In the genomic region with DNA sequence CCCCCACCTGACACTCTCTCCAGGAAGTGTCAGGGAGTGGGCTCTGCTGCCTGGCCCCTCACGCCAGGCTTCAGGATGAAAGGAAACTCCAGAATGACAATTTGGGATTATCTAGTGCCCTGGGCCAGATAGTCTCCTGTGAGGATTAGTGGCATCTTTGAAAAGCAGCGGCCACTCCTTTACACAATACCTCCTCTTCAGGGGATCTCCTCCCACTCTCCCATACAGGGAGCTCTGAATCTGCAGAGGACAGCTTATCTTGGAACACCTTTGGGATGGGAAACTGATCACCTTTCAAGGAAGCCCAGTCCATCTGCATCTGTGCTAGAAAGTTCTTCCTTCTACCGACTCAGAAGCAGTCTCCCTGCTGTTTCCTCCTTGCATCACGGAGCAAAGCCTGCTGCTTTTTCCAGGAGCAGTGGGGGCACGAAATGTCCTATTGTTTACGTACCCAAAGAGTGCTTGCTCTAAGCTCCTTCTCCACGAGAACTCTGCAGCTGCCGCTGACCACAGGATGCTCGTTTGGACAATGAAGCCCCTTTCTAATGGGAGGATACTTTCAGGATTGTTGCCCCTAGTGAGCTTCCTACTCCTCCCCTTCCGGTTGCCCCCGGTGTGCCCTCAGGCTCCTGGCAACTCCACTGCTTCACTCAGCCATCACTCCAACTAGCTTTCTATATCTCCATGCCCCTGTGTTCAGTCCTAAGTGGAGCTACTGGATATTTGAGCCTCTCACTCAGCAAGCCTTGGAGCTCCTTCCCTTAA, we compare ENCODE assay signal across 13 cellular contexts. TPM values are rescaled to one million over a fixed set of nuclear protein-coding genes. Genes with fewer than 3 reads are reported as not detected.
DNase-seq lines count a peak whose midpoint lies in the region; ATAC-seq, FAIRE-seq and TF ChIP-seq lines count a peak whose summit lies in the region.
"Had no signal": no experiment of that assay in that cellular context is flagged by ENCODE, and none has a peak within 500 bp of the region (broad histone marks: within the 10 kb centered on the region; RNA-seq: fewer than 3 reads in every experiment).

No MANE protein-coding gene starts in this region.

- H3K4me3 ChIP-seq in IMR-90 (ENCODE audit: insufficient read depth, low read depth, low read length) (no peak overlapping the region), Panc1 (ENCODE audit: low read depth in 2 of 2, low read length in 2 of 2) (peak overlapping the region; percentile 14 to 50), epithelial cell of proximal tubule (ENCODE audit: low read depth, low read length) (peak overlapping the region; percentile 11)
- H3K4me3 ChIP-seq: gastrocnemius medialis had no signal

- TF ChIP-seq CTCF in IMR-90 (conservative IDR thresholded peaks at IDR 0.05; ENCODE audit: low read depth, low read length) (no peak), Panc1 (IDR thresholded peaks at IDR 0.05) (no peak), epithelial cell of proximal tubule (conservative IDR thresholded peaks at IDR 0.05; ENCODE audit: low read depth, low read length) (no peak)

- H3K23ac ChIP-seq in IMR-90 (ENCODE audit: low read depth, low read length), result no peak overlapping the region

- FAIRE-seq in RCC 7860 (lab: Jason Lieb, UNC), result no peak

- H4K20me1 ChIP-seq in IMR-90 (ENCODE audit: insufficient read depth, low read length), result no peaks in the 10 kb centered on the region

- no peak overlapping the region for H2BK15ac ChIP-seq in IMR-90 (ENCODE audit: low read depth, low read length)

- no peak overlapping the region for H2BK20ac ChIP-seq in IMR-90 (ENCODE audit: low read depth, low read length)

- H3K9me1 ChIP-seq in IMR-90 (ENCODE audit: insufficient read depth, low read length), result no peaks in the 10 kb centered on the region

- H3K27ac ChIP-seq in IMR-90 (ENCODE audit: insufficient read depth, low read length) (no peak overlapping the region), Panc1 (ENCODE audit: low read length) (no peak overlapping the region)
- H3K27ac ChIP-seq: gastrocnemius medialis had no signal

- H4K5ac ChIP-seq in IMR-90 (ENCODE audit: low read depth, low read length), result no peak overlapping the region

- BruUV-seq in IMR-90 (replicated peaks; lab: Mats Ljungman, UMichigan) (no TSS peak), Panc1 (replicated peaks; lab: Mats Ljungman, UMichigan) (no TSS peak)

- H2AK9ac ChIP-seq in IMR-90 (replicated peaks; ENCODE audit: low read depth, low read length, poor library complexity), result no peak overlapping the region

- H2AFZ ChIP-seq in IMR-90 (replicated peaks; ENCODE audit: low read length, poor library complexity), result peak overlapping the region; percentile 74

- no CpG with 5 or more reads among the region's 11 CpGs for WGBS in IMR-90 (ENCODE audit: extremely low coverage in 2 of 2, insufficient read length in 1 of 2), 2 experiments

- peak overlapping the region; percentile 34 for H3K4me2 ChIP-seq in IMR-90 (ENCODE audit: low read depth, low read length)

- in situ Hi-C loops in IMR-90 (cut with MboI; ENCODE audit: low sequenced_read_pairs) (loop anchor here (25.0 kb wide), 1 partner anchor 486 kb away; no protein-coding TSS in a partner anchor), Panc1 (cut with HindIII; ENCODE audit: low pct_unique_long_range_greater_than_20kb, low sequenced_read_pairs) (no loop called here)

- H3K27me3 ChIP-seq in IMR-90 (ENCODE audit: control insufficient read depth, insufficient read depth, low read length) (peaks cover 44% of the 10 kb centered on the region), Panc1 (ENCODE audit: control insufficient read depth, insufficient read depth, low read length) (peaks cover 5% of the 10 kb centered on the region)

- no peak overlapping the region for H2AK5ac ChIP-seq in IMR-90 (ENCODE audit: low read depth, low read length)

- no peak overlapping the region for H4K91ac ChIP-seq in IMR-90 (ENCODE audit: insufficient read depth, low read depth, low read length)

- no peak overlapping the region for H3K4ac ChIP-seq in IMR-90 (ENCODE audit: low read depth, low read length)

- H3K36me3 ChIP-seq in IMR-90 (ENCODE audit: control insufficient read depth, insufficient read depth, low read length), result no peaks in the 10 kb centered on the region
- H3K36me3 ChIP-seq in Panc1 (ENCODE audit: control insufficient read depth, insufficient read depth, low read length), result no peaks in the 10 kb centered on the region
- H3K36me3 ChIP-seq: gastrocnemius medialis had no signal

- no peak for TF ChIP-seq RAD21 in IMR-90 (IDR thresholded peaks at IDR 0.05; ENCODE audit: low read length)

- no peak for TF ChIP-seq POLR2A in IMR-90 (IDR thresholded peaks at IDR 0.05; ENCODE audit: low read depth, low read length)

- H3K14ac ChIP-seq in IMR-90 (replicated peaks; ENCODE audit: low read depth, low read length), result no peak overlapping the region

- no peak for ATAC-seq in IMR-90 (ENCODE audit: low read depth)
- peak; percentile 54; the same call in 1 of the 2 replicates for ATAC-seq in Panc1
- ATAC-seq in GM21515 (IDR thresholded peaks at IDR 0.05; ENCODE audit: unreplicated experiment), result no peak
- ATAC-seq: gastrocnemius medialis had no signal

- H2BK120ac ChIP-seq in IMR-90 (ENCODE audit: low read depth, low read length), result no peak overlapping the region

- H3K18ac ChIP-seq in IMR-90 (ENCODE audit: low read depth, low read length), result no peak overlapping the region

- no peaks in the 10 kb centered on the region for H3K79me1 ChIP-seq in IMR-90 (ENCODE audit: low read depth in 1 of 2, low read length in 2 of 2)

- H3K9me3 ChIP-seq in IMR-90 (ENCODE audit: control insufficient read depth, insufficient read depth, low read length) (no peaks in the 10 kb centered on the region), Panc1 (ENCODE audit: control insufficient read depth, insufficient read depth, low read depth, low read length) (no peaks in the 10 kb centered on the region)
- H3K9me3 ChIP-seq: Caco-2, gastrocnemius medialis had no signal

- no peaks in the 10 kb centered on the region for H3K4me1 ChIP-seq in IMR-90 (ENCODE audit: control insufficient read depth, insufficient read depth, low read length)
- peaks cover 5% of the 10 kb centered on the region; the same call in 1 of the 2 replicates for H3K4me1 ChIP-seq in Panc1 (ENCODE audit: control insufficient read depth, insufficient read depth, low read length)
- H3K4me1 ChIP-seq: Caco-2, gastrocnemius medialis had no signal

- dilution Hi-C loops in IMR-90 (cut with HindIII; ENCODE audit: low sequenced_read_pairs, unreplicated experiment), result no loop called here

- no peak overlapping the region for H3K56ac ChIP-seq in IMR-90 (ENCODE audit: extremely low read depth, insufficient read depth, low read length)

- no peak overlapping the region for H2BK5ac ChIP-seq in IMR-90 (ENCODE audit: low read depth, low read length, poor library complexity, severe bottlenecking)

- no peak overlapping the region for H3K9ac ChIP-seq in IMR-90 (ENCODE audit: low read depth, low read length)

- POLR2A ChIA-PET in IMR-90 (lab: Charles Lee; ENCODE audit: unreplicated experiment), result interaction anchor here (0.6 kb wide), 1 partner anchor 345 kb away, joined by 3 read pairs; no protein-coding TSS in a partner anchor
- POLR2A ChIA-PET in Panc1 (lab: Charles Lee), result interaction anchor here (1.0 kb wide), 1 partner anchor 637 kb away, joined by 4 read pairs; no protein-coding TSS in a partner anchor

- intact Hi-C loops in IMR-90 (cut with micrococcal nuclease) (no loop called here), Panc1 (cut with micrococcal nuclease; ENCODE audit: unreplicated experiment) (no loop called here)

- DNase-seq in COLO668 (lab: John Stamatoyannopoulos, UW; ENCODE audit: unreplicated experiment) (peak; percentile 15), IMR-90 (no peak), Panc1 (ENCODE audit: low read depth, low spot score) (no peak), epithelial cell of proximal tubule (ENCODE audit: low read depth) (no peak), anterior cingulate cortex (lab: John Stamatoyannopoulos, UW) (no peak), RCC 7860 (ENCODE audit: low spot score) (no peak)
- no peak for DNase-seq in stimulated activated CD4-positive, alpha-beta T cell treated with anti-CD3 and anti-CD28 coated beads, Interleukin-15, amount 100 ng/mL, for 24 hours
- DNase-seq: activated T-cell treated with anti-CD3 and anti-CD28 coated beads, Interleukin-2, amount 50 U/mL, for 48 hours; Caco-2; gastrocnemius medialis; OCI-M1 had no signal

- H4K8ac ChIP-seq in IMR-90 (ENCODE audit: low read depth in 2 of 2, low read length in 2 of 2), result no peak overlapping the region

- CTCF ChIA-PET in IMR-90 (lab: Yijun Ruan, JAX), result no interaction called here
- CTCF ChIA-PET in Panc1 (lab: Charles Lee), result no interaction called here

TF ChIP-seq in IMR-90, 13 proteins besides CTCF, POLR2A, EP300 and RAD21 (continues in another document):
- no peak for TF ChIP-seq RCOR1 (IDR thresholded peaks at IDR 0.05; ENCODE audit: insufficient replicate concordance, low read length)
- no peak for TF ChIP-seq NFE2L2 (IDR thresholded peaks at IDR 0.05; ENCODE audit: low read depth, low read length)
- TF ChIP-seq MAFK (IDR thresholded peaks at IDR 0.05; ENCODE audit: low read depth, low read length), result no peak
- no peak for TF ChIP-seq SMC3 (IDR thresholded peaks at IDR 0.05; ENCODE audit: low read depth, low read length)
- TF ChIP-seq, protein P1, sequence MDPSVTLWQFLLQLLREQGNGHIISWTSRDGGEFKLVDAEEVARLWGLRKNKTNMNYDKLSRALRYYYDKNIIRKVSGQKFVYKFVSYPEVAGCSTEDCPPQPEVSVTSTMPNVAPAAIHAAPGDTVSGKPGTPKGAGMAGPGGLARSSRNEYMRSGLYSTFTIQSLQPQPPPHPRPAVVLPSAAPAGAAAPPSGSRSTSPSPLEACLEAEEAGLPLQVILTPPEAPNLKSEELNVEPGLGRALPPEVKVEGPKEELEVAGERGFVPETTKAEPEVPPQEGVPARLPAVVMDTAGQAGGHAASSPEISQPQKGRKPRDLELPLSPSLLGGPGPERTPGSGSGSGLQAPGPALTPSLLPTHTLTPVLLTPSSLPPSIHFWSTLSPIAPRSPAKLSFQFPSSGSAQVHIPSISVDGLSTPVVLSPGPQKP (IDR thresholded peaks at IDR 0.05; ENCODE audit: borderline replicate concordance, low read depth, low read length), result no peak
- TF ChIP-seq FOS (IDR thresholded peaks at IDR 0.05; ENCODE audit: low read depth, low read length), result no peak

RNA-seq across cellular contexts. Expression of a gene that starts 31.5 kb away (rescaled TPM):
- total RNA-seq in IMR-90 (2012; rRNA removed), result not detected in 2 replicates
- not detected in 2 replicates for polyA plus RNA-seq in IMR-90 (2012; rRNA removed)
- not detected in 2 replicates for polyA plus RNA-seq in IMR-90 (2012; cell fraction: cytosol; rRNA removed)
- not detected in 2 replicates for polyA plus RNA-seq in IMR-90 (2012; cell fraction: nucleus; rRNA removed; ENCODE audit: low replicate concordance)
- total RNA-seq in Panc1 (2021; ENCODE audit: unreplicated experiment), result 0.21 TPM
- polyA plus RNA-seq in Panc1 (2012; ENCODE audit: insufficient read length), result 0.11 TPM
- total RNA-seq in epithelial cell of proximal tubule, result not detected in 2 replicates
- total RNA-seq: Caco-2, cerebellum, gastrocnemius medialis had no signal

RNA-seq across cellular contexts. Expression of a gene that starts 36.3 kb away (rescaled TPM):
- total RNA-seq in IMR-90 (2012; rRNA removed), result not detected in 2 replicates
- polyA plus RNA-seq in IMR-90 (2012; rRNA removed), result not detected in 2 replicates
- not detected in 2 replicates for polyA plus RNA-seq in IMR-90 (2012; cell fraction: cytosol; rRNA removed)
- not detected in 2 replicates for polyA plus RNA-seq in IMR-90 (2012; cell fraction: nucleus; rRNA removed; ENCODE audit: low replicate concordance)
- total RNA-seq in Panc1 (2021; ENCODE audit: unreplicated experiment), result 0.51 TPM
- polyA plus RNA-seq in Panc1 (2012; ENCODE audit: insufficient read length), result 0.58 TPM
- 0.06 and 3.1 TPM in 2 replicates for total RNA-seq in epithelial cell of proximal tubule
